In the genomic region with DNA sequence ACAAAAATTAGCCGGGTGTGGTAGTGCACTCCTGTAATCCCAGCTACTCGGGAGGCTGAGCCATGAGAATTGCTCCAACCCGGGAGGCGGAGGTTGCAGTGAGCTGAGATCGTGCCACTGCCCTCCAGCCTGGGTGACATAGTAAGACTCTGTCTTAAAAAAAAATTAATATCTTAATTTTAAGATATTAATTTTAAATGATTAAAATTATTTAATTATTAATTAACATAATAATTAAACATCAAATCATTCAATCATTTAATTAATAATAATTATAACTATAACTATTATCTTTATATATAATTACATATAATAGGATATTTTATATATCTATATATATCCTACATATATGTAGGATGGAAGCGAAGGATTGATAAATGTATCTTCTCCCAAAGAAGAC, we compare ENCODE assay signal across 32 cellular contexts. TPM values are rescaled to one million over a fixed set of nuclear protein-coding genes. Genes with fewer than 3 reads are reported as not detected.
"Had no signal": no experiment of that assay in that cellular context is flagged by ENCODE, and none has a peak within 500 bp of the region (broad histone marks: within the 10 kb centered on the region; RNA-seq: fewer than 3 reads in every experiment).

No MANE protein-coding gene starts in this region.

- H3K9me3 ChIP-seq: breast epithelium, gastroesophageal sphincter had no signal

- H3K27ac Mint-ChIP-seq: activated CD4-positive, alpha-beta memory T cell treated with anti-CD3 and anti-CD28 coated beads, Interleukin-2, amount 10 ng/mL, durations not matched to agents 7 days and 5 days; activated CD4-positive, alpha-beta T cell treated with anti-CD3 and anti-CD28 coated beads, Interleukin-2, amount 10 ng/mL, durations not matched to agents 7 days and 5 days; activated naive CD4-positive, alpha-beta T cell treated with anti-CD3 and anti-CD28 coated beads, Interleukin-2, amount 10 ng/mL, durations not matched to agents 7 days and 5 days; activated naive CD4-positive, alpha-beta T cell treated with anti-CD3 and anti-CD28 coated beads, Interleukin-2, amount 50 U/mL, for 72 hours; activated naive CD8-positive, alpha-beta T cell treated with anti-CD3 and anti-CD28 coated beads, Interleukin-2, amount 10 ng/mL, durations not matched to agents 7 days and 5 days; activated T-helper 17 cell treated with anti-CD3 and anti-CD28 coated beads, Interleukin-2, amount 50 U/mL, for 72 hours; brain; effector memory CD8-positive, alpha-beta T cell; T-helper 17 cell; T-helper 2 cell treated with Interferon-gamma antibody and Interleukin-4, amounts not matched to agents 5 μg/mL and 100 μg/mL, for 36 hours had no signal

- H3K9me3 Mint-ChIP-seq: activated CD4-positive, alpha-beta memory T cell treated with anti-CD3 and anti-CD28 coated beads, Interleukin-2, amount 10 ng/mL, durations not matched to agents 7 days and 5 days; activated CD4-positive, alpha-beta T cell treated with anti-CD3 and anti-CD28 coated beads, Interleukin-2, amount 10 ng/mL, durations not matched to agents 7 days and 5 days; activated naive CD4-positive, alpha-beta T cell treated with anti-CD3 and anti-CD28 coated beads, Interleukin-2, amount 10 ng/mL, durations not matched to agents 7 days and 5 days; activated naive CD4-positive, alpha-beta T cell treated with anti-CD3 and anti-CD28 coated beads, Interleukin-2, amount 50 U/mL, for 72 hours; activated naive CD8-positive, alpha-beta T cell treated with anti-CD3 and anti-CD28 coated beads, Interleukin-2, amount 10 ng/mL, durations not matched to agents 7 days and 5 days; activated T-cell treated with anti-CD3 and anti-CD28 coated beads, Interleukin-2, amount 50 U/mL, for 4 hours; activated T-helper 17 cell treated with anti-CD3 and anti-CD28 coated beads, Interleukin-2, amount 50 U/mL, for 72 hours; central memory CD8-positive, alpha-beta T cell; effector memory CD8-positive, alpha-beta T cell; T-helper 2 cell treated with Interferon-gamma antibody and Interleukin-4, amounts not matched to agents 5 μg/mL and 100 μg/mL, for 36 hours had no signal

- ATAC-seq: activated naive CD4-positive, alpha-beta T cell treated with anti-CD3 and anti-CD28 coated beads, Interleukin-2, amount 50 U/mL, for 72 hours; activated T-cell treated with anti-CD3 and anti-CD28 coated beads, Interleukin-2, amount 50 U/mL, for 4 hours; activated T-helper 17 cell treated with anti-CD3 and anti-CD28 coated beads, Interleukin-2, amount 50 U/mL, for 72 hours; effector memory CD8-positive, alpha-beta T cell; foreskin keratinocyte; gastroesophageal sphincter; T-helper 17 cell had no signal

- H3K36me3 Mint-ChIP-seq: activated naive CD4-positive, alpha-beta T cell treated with anti-CD3 and anti-CD28 coated beads, Interleukin-2, amount 10 ng/mL, durations not matched to agents 7 days and 5 days; activated naive CD8-positive, alpha-beta T cell treated with anti-CD3 and anti-CD28 coated beads, Interleukin-2, amount 10 ng/mL, durations not matched to agents 7 days and 5 days; brain had no signal

- H3K27ac ChIP-seq: ascending aorta, breast epithelium, cardiac muscle cell, esophagus muscularis mucosa, foreskin keratinocyte, gastroesophageal sphincter had no signal

- H3K4me3 ChIP-seq: ascending aorta, breast epithelium, cardiac muscle cell, esophagus muscularis mucosa, gastroesophageal sphincter had no signal

- H3K27me3 Mint-ChIP-seq: effector memory CD8-positive, alpha-beta T cell had no signal

- H3K27me3 ChIP-seq: ascending aorta, breast epithelium, cardiac muscle cell, esophagus muscularis mucosa, gastroesophageal sphincter had no signal

- H3K4me1 ChIP-seq: breast epithelium, foreskin keratinocyte, gastroesophageal sphincter had no signal

- H3K36me3 ChIP-seq: ascending aorta, breast epithelium, cardiac muscle cell, esophagus muscularis mucosa, gastroesophageal sphincter had no signal

- H3K4me1 Mint-ChIP-seq: activated CD4-positive, alpha-beta memory T cell treated with anti-CD3 and anti-CD28 coated beads, Interleukin-2, amount 10 ng/mL, durations not matched to agents 7 days and 5 days; activated CD4-positive, alpha-beta T cell treated with anti-CD3 and anti-CD28 coated beads, Interleukin-2, amount 10 ng/mL, durations not matched to agents 7 days and 5 days; activated naive CD8-positive, alpha-beta T cell treated with anti-CD3 and anti-CD28 coated beads, Interleukin-2, amount 10 ng/mL, durations not matched to agents 7 days and 5 days; activated T-helper 17 cell treated with anti-CD3 and anti-CD28 coated beads, Interleukin-2, amount 50 U/mL, for 72 hours; central memory CD8-positive, alpha-beta T cell had no signal

- H3K4me3 Mint-ChIP-seq: activated CD4-positive, alpha-beta memory T cell treated with anti-CD3 and anti-CD28 coated beads, Interleukin-2, amount 10 ng/mL, durations not matched to agents 7 days and 5 days; activated CD4-positive, alpha-beta T cell treated with anti-CD3 and anti-CD28 coated beads, Interleukin-2, amount 10 ng/mL, durations not matched to agents 7 days and 5 days; activated naive CD4-positive, alpha-beta T cell treated with anti-CD3 and anti-CD28 coated beads, Interleukin-2, amount 10 ng/mL, durations not matched to agents 7 days and 5 days; activated naive CD8-positive, alpha-beta T cell treated with anti-CD3 and anti-CD28 coated beads, Interleukin-2, amount 10 ng/mL, durations not matched to agents 7 days and 5 days; activated T-cell treated with anti-CD3 and anti-CD28 coated beads, Interleukin-2, amount 50 U/mL, for 4 hours; activated T-helper 17 cell treated with anti-CD3 and anti-CD28 coated beads, Interleukin-2, amount 50 U/mL, for 72 hours; brain; central memory CD8-positive, alpha-beta T cell; effector memory CD8-positive, alpha-beta T cell; T-helper 17 cell; T-helper 2 cell treated with Interferon-gamma antibody and Interleukin-4, amounts not matched to agents 5 μg/mL and 100 μg/mL, for 36 hours had no signal

- DNase-seq: activated CD4-positive, alpha-beta memory T cell treated with anti-CD3 and anti-CD28 coated beads, Interleukin-2, amount 10 ng/mL, durations not matched to agents 7 days and 5 days; activated CD4-positive, alpha-beta T cell treated with anti-CD3 and anti-CD28 coated beads for 1 hour; activated CD4-positive, alpha-beta T cell treated with anti-CD3 and anti-CD28 coated beads for 4 hours; activated CD4-positive, alpha-beta T cell treated with anti-CD3 and anti-CD28 coated beads, Interleukin-2, amount 10 ng/mL, durations not matched to agents 7 days and 5 days; activated CD4-positive, alpha-beta T cell treated with anti-CD3 and anti-CD28 coated beads, Interleukin-2, amount 50 U/mL, for 4 hours; activated CD8-positive, alpha-beta memory T cell treated with anti-CD3 and anti-CD28 coated beads, Interleukin-2, amount 50 U/mL, for 48 hours; activated gamma-delta T cell; activated naive CD4-positive, alpha-beta T cell; activated naive CD4-positive, alpha-beta T cell treated with anti-CD3 and anti-CD28 coated beads, Interleukin-2, amount 10 ng/mL, durations not matched to agents 7 days and 5 days; activated naive CD8-positive, alpha-beta T cell treated with anti-CD3 and anti-CD28 coated beads, Interleukin-2, amount 10 ng/mL, durations not matched to agents 7 days and 5 days; activated T-cell treated with anti-CD3 and anti-CD28 coated beads for 4 hours; activated T-cell treated with anti-CD3 and anti-CD28 coated beads, Interleukin-2, amount 50 U/mL, for 4 hours; cortex of kidney; dermis blood vessel endothelial cell; effector CD4-positive, alpha-beta T cell; effector memory CD8-positive, alpha-beta T cell; erythroblast; foreskin keratinocyte; head of caudate nucleus; T-helper 1 cell; T-helper 17 cell; T1000 had no signal

RNA-seq across cellular contexts. Expression of gene HKDC1, which starts 56.4 kb away (rescaled TPM):
- total RNA-seq: ascending aorta, cardiac muscle cell had no signal
- polyA plus RNA-seq: cardiac muscle cell had no signal
